In genomic region chr21:31456201-31456600, GRCh38 we compare ENCODE assay signal across 15 cellular contexts.
DNase-seq lines count a peak whose midpoint lies in the region; ATAC-seq lines count a peak whose summit lies in the region.
"Had no signal": no experiment of that assay in that cellular context is flagged by ENCODE, and none has a peak within 500 bp of the region (broad histone marks: within the 10 kb centered on the region; RNA-seq: fewer than 3 reads in every experiment).

No MANE protein-coding gene starts in this region.

- ATAC-seq in Right ventricle myocardium inferior = no peak
- ATAC-seq: A549; CD8-positive, alpha-beta T cell; GM12878 had no signal

- intact Hi-C loops in posterior vena cava (cut with DNase I) (no loop called here), Right ventricle myocardium inferior (cut with DNase I) (no loop called here)

- peak; percentile 44 for DNase-seq in activated effector memory CD4-positive, alpha-beta T cell treated with anti-CD3 and anti-CD28 coated beads, Interleukin-2, amount 50 U/mL, for 16 hours
- no peak for DNase-seq in activated effector memory CD4-positive, alpha-beta T cell treated with Interleukin-2 at 50 U/mL for 16 hours
- DNase-seq in cerebellar nuclear complex (lab: John Stamatoyannopoulos, UW) (peak; percentile 64 to 92), posterior vena cava (ENCODE audit: low spot score) (peak; percentile 28), Right ventricle myocardium inferior (ENCODE audit: missing footprints) (no peak), GM19240 (ENCODE audit: insufficient read length, low spot score) (no peak)
- DNase-seq: AML-193; Caco-2; Calu3; CD4-positive, alpha-beta T cell; CD8-positive, alpha-beta T cell; DMS79 treated with DMSO at 0.1 percent for 48 hours; GDM1 had no signal

Comparison
In these comparisons a context has a peak if more than half of its experiments do, and no peak if none do; other contexts are left out.
1. DNase-seq: peak in activated effector memory CD4-positive, alpha-beta T cell treated with anti-CD3 and anti-CD28 coated beads, Interleukin-2, amount 50 U/mL, for 16 hours (single experiment), cerebellar nuclear complex (2 of 2) and posterior vena cava (single experiment); none in activated effector memory CD4-positive, alpha-beta T cell treated with Interleukin-2 at 50 U/mL for 16 hours (single experiment), Right ventricle myocardium inferior (single experiment) and GM19240 (single experiment).